ENCODE assay signal across 20 cellular contexts in genomic region chrX:43106009-43106408, GRCh38.
DNase-seq lines count a peak whose midpoint lies in the region; ATAC-seq and TF ChIP-seq lines count a peak whose summit lies in the region.
"Had no signal": no experiment of that assay in that cellular context is flagged by ENCODE, and none has a peak within 500 bp of the region (broad histone marks: within the 10 kb centered on the region; RNA-seq: fewer than 3 reads in every experiment).

No MANE protein-coding gene starts in this region.

- DNase-seq in T-helper 1 cell (no peak), T-helper 17 cell (no peak), smooth muscle cell (lab: John Stamatoyannopoulos, UW; ENCODE audit: unreplicated experiment) (no peak), H7 (no peak)
- DNase-seq in activated naive CD4-positive, alpha-beta T cell treated with anti-CD3 and anti-CD28 coated beads, Interleukin-2, amount 50 U/mL, for 72 hours (ENCODE audit: low spot score in 2 of 2): no peak
- DNase-seq: AML-193, Caco-2, NCI-H1417, NCI-H187, NCI-H2227 treated with DMSO at 0.1 percent for 48 hours, NCI-H510A treated with DMSO at 0.1 percent for 48 hours, NCI-H774, SHP77 treated with DMSO at 0.1 percent for 48 hours had no signal

- no peaks in the 10 kb centered on the region for H3F3A ChIP-seq in smooth muscle cell (ENCODE audit: low read depth)

- peak overlapping the region; percentile 15 for H3K27ac Mint-ChIP-seq in T-helper 1 cell treated with Interleukin-12 subunit alpha and Interleukin-12 subunit beta and Interleukin-4 antibody, amounts not matched to agents 30 μg/mL and 1 μg/mL, for 36 hours
- H3K27ac Mint-ChIP-seq in activated naive CD4-positive, alpha-beta T cell treated with anti-CD3 and anti-CD28 coated beads, Interleukin-2, amount 50 U/mL, for 24 hours: peak overlapping the region; percentile 70
- no peak overlapping the region for H3K27ac Mint-ChIP-seq in activated naive CD4-positive, alpha-beta T cell treated with anti-CD3 and anti-CD28 coated beads, Interleukin-2, amount 50 U/mL, for 72 hours
- H3K27ac Mint-ChIP-seq in T-helper 17 cell: peak overlapping the region; percentile 21

- no peaks in the 10 kb centered on the region for H4K20me1 ChIP-seq in smooth muscle cell (ENCODE audit: low read depth)

- H3K36me3 ChIP-seq in smooth muscle cell (ENCODE audit: low read depth) (no peaks in the 10 kb centered on the region), H7 (replicated peaks; ENCODE audit: control insufficient read depth, insufficient read depth, low read length) (no peaks in the 10 kb centered on the region)
- H3K36me3 ChIP-seq: HAP-1 had no signal

- no peaks in the 10 kb centered on the region for H3K9me3 ChIP-seq in T-helper 17 cell (ENCODE audit: control insufficient read depth, low read length, poor library complexity, severe bottlenecking)
- H3K9me3 ChIP-seq in smooth muscle cell (replicated peaks; ENCODE audit: low read depth): no peaks in the 10 kb centered on the region
- H3K9me3 ChIP-seq: Caco-2, HAP-1 had no signal

- no peaks in the 10 kb centered on the region for H3K9me3 Mint-ChIP-seq in T-helper 1 cell treated with Interleukin-12 subunit alpha and Interleukin-12 subunit beta and Interleukin-4 antibody, amounts not matched to agents 30 μg/mL and 1 μg/mL, for 36 hours
- H3K9me3 Mint-ChIP-seq in activated naive CD4-positive, alpha-beta T cell treated with anti-CD3 and anti-CD28 coated beads, Interleukin-2, amount 50 U/mL, for 24 hours: no peaks in the 10 kb centered on the region
- H3K9me3 Mint-ChIP-seq in activated naive CD4-positive, alpha-beta T cell treated with anti-CD3 and anti-CD28 coated beads, Interleukin-2, amount 50 U/mL, for 72 hours: no peaks in the 10 kb centered on the region

- H3K4me3 ChIP-seq in smooth muscle cell: no peak overlapping the region
- H3K4me3 ChIP-seq in H7 (ENCODE audit: insufficient read depth, low read depth, low read length): no peak overlapping the region
- H3K4me3 ChIP-seq: HAP-1 had no signal

- 74% methylated on average over 5 of the region's 5 CpGs for WGBS in smooth muscle cell (ENCODE audit: low lambda C conversion rate)

- no peak overlapping the region for H3K27ac ChIP-seq in smooth muscle cell (ENCODE audit: low read depth)
- H3K27ac ChIP-seq: 22Rv1, C4-2B, KMS-11 had no signal

- peak overlapping the region; percentile 54 for H2AFZ ChIP-seq in smooth muscle cell (ENCODE audit: low read depth)

- no peak overlapping the region for H3K9ac ChIP-seq in smooth muscle cell (ENCODE audit: low read depth)
- H3K9ac ChIP-seq: KMS-11 had no signal

- peaks cover 6% of the 10 kb centered on the region for H3K4me1 Mint-ChIP-seq in T-helper 1 cell treated with Interleukin-12 subunit alpha and Interleukin-12 subunit beta and Interleukin-4 antibody, amounts not matched to agents 30 μg/mL and 1 μg/mL, for 36 hours (ENCODE audit: low read depth)
- peaks cover 16% of the 10 kb centered on the region for H3K4me1 Mint-ChIP-seq in activated naive CD4-positive, alpha-beta T cell treated with anti-CD3 and anti-CD28 coated beads, Interleukin-2, amount 50 U/mL, for 24 hours
- H3K4me1 Mint-ChIP-seq in T-helper 17 cell: peaks cover 7% of the 10 kb centered on the region

- no peaks in the 10 kb centered on the region for H3K4me1 ChIP-seq in smooth muscle cell (ENCODE audit: low read depth)
- H3K4me1 ChIP-seq: HAP-1 had no signal

- H3K27me3 ChIP-seq in smooth muscle cell (ENCODE audit: low read depth) (no peaks in the 10 kb centered on the region), H7 (ENCODE audit: control insufficient read depth, insufficient read depth, low read length) (no peaks in the 10 kb centered on the region)

- no peaks in the 10 kb centered on the region for H3K79me2 ChIP-seq in smooth muscle cell (ENCODE audit: low read depth)

- peak overlapping the region; percentile 21 for H3K4me3 Mint-ChIP-seq in T-helper 1 cell treated with Interleukin-12 subunit alpha and Interleukin-12 subunit beta and Interleukin-4 antibody, amounts not matched to agents 30 μg/mL and 1 μg/mL, for 36 hours
- peak overlapping the region; percentile 60 for H3K4me3 Mint-ChIP-seq in activated naive CD4-positive, alpha-beta T cell treated with anti-CD3 and anti-CD28 coated beads, Interleukin-2, amount 50 U/mL, for 24 hours
- peak overlapping the region; percentile 56 for H3K4me3 Mint-ChIP-seq in T-helper 17 cell

- H3K36me3 Mint-ChIP-seq in T-helper 1 cell treated with Interleukin-12 subunit alpha and Interleukin-12 subunit beta and Interleukin-4 antibody, amounts not matched to agents 30 μg/mL and 1 μg/mL, for 36 hours (ENCODE audit: low read depth): no peaks in the 10 kb centered on the region
- no peaks in the 10 kb centered on the region for H3K36me3 Mint-ChIP-seq in activated naive CD4-positive, alpha-beta T cell treated with anti-CD3 and anti-CD28 coated beads, Interleukin-2, amount 50 U/mL, for 24 hours
- H3K36me3 Mint-ChIP-seq in activated naive CD4-positive, alpha-beta T cell treated with anti-CD3 and anti-CD28 coated beads, Interleukin-2, amount 50 U/mL, for 72 hours: no peaks in the 10 kb centered on the region
- no peaks in the 10 kb centered on the region for H3K36me3 Mint-ChIP-seq in T-helper 17 cell (ENCODE audit: low read depth)

- no peak overlapping the region for H3K4me2 ChIP-seq in smooth muscle cell
- H3K4me2 ChIP-seq: KMS-11 had no signal

- no peaks in the 10 kb centered on the region for H3K27me3 Mint-ChIP-seq in T-helper 1 cell treated with Interleukin-12 subunit alpha and Interleukin-12 subunit beta and Interleukin-4 antibody, amounts not matched to agents 30 μg/mL and 1 μg/mL, for 36 hours (ENCODE audit: low read depth)
- H3K27me3 Mint-ChIP-seq in activated naive CD4-positive, alpha-beta T cell treated with anti-CD3 and anti-CD28 coated beads, Interleukin-2, amount 50 U/mL, for 24 hours: no peaks in the 10 kb centered on the region
- H3K27me3 Mint-ChIP-seq in T-helper 17 cell: no peaks in the 10 kb centered on the region

- no peak for ATAC-seq in activated naive CD4-positive, alpha-beta T cell treated with anti-CD3 and anti-CD28 coated beads, Interleukin-2, amount 50 U/mL, for 72 hours
- no peak for ATAC-seq in T-helper 17 cell
- ATAC-seq in GM18502 (IDR thresholded peaks at IDR 0.05; ENCODE audit: poor library complexity, unreplicated experiment): no peak

- TF ChIP-seq CTCF in smooth muscle cell (IDR thresholded peaks at IDR 0.05; ENCODE audit: borderline replicate concordance, insufficient read depth, poor library complexity, severe bottlenecking): no peak

Comparison
In these comparisons a context has a peak if more than half of its experiments do, and no peak if none do; other contexts are left out.
1. H3K27ac Mint-ChIP-seq: peak in T-helper 1 cell treated with Interleukin-12 subunit alpha and Interleukin-12 subunit beta and Interleukin-4 antibody, amounts not matched to agents 30 μg/mL and 1 μg/mL, for 36 hours (single experiment), activated naive CD4-positive, alpha-beta T cell treated with anti-CD3 and anti-CD28 coated beads, Interleukin-2, amount 50 U/mL, for 24 hours (single experiment) and T-helper 17 cell (single experiment); none in activated naive CD4-positive, alpha-beta T cell treated with anti-CD3 and anti-CD28 coated beads, Interleukin-2, amount 50 U/mL, for 72 hours (0 of 2).
2. Peak in every context shown above with its lines, with median percentiles within 50 percentile points of each other: H3K4me3 Mint-ChIP-seq.